Comparison of ENCODE assay signal across 8 cellular contexts in genomic region chr16:50153648-50154368, GRCh38. TPM values are rescaled to one million over a fixed set of nuclear protein-coding genes. Genes with fewer than 3 reads are reported as not detected.
DNase-seq lines count a peak whose midpoint lies in the region; ATAC-seq and TF ChIP-seq lines count a peak whose summit lies in the region.

No MANE protein-coding gene starts in this region.

- no peak for TF ChIP-seq RAD21 in Ishikawa (IDR thresholded peaks at IDR 0.05; ENCODE audit: low read depth)

- TF ChIP-seq EP300 in Ishikawa (IDR thresholded peaks at IDR 0.05; ENCODE audit: borderline replicate concordance) = no peak

- intact Hi-C loops in left cardiac atrium (cut with DNase I) = loop anchor here in 1 of 2 donors (10.0 kb wide), 1 partner anchor 89 kb away; the partner anchor contains the start of gene HEATR3

- DNase-seq in EL (peak; percentile 40), activated gamma-delta T cell (lab: John Stamatoyannopoulos, UW) (peak; percentile 42), left cardiac atrium (peak; percentile 46), retina (peak; percentile 54), inferior parietal cortex (ENCODE audit: extremely low spot score) (no peak)
- DNase-seq in central memory CD4-positive, alpha-beta T cell = no peak

- ATAC-seq in GM21529 (IDR thresholded peaks at IDR 0.05; ENCODE audit: unreplicated experiment) (peak; percentile 18), left cardiac atrium (peak in 1 of 2 donors; percentile 1)

TF ChIP-seq in Ishikawa, 13 proteins besides CTCF, POLR2A, EP300 and RAD21:
- peak; percentile 48; the same call in 1 of the 2 replicates for TF ChIP-seq ZBTB7A (IDR thresholded peaks at IDR 0.05; ENCODE audit: low read depth)
- TF ChIP-seq EGR1 (IDR thresholded peaks at IDR 0.05) = no peak

RNA-seq across cellular contexts. Expression of gene TENT4B, which starts 0.7 kb away (rescaled TPM):
- 1 to 10 TPM; 5.5 to 7.1 TPM for total RNA-seq in left cardiac atrium

Comparison
In these comparisons a context has a peak if more than half of its experiments do, and no peak if none do; other contexts are left out.
1. DNase-seq: peak in EL (single experiment), activated gamma-delta T cell (single experiment), left cardiac atrium (single experiment) and retina (single experiment); none in central memory CD4-positive, alpha-beta T cell (single experiment) and inferior parietal cortex (single experiment).